ENCODE assay signal across 15 cellular contexts in genomic region chr17:78647030-78647429, GRCh38.
"Had no signal": no experiment of that assay in that cellular context is flagged by ENCODE, and none has a peak within 500 bp of the region (broad histone marks: within the 10 kb centered on the region; RNA-seq: fewer than 3 reads in every experiment).

No MANE protein-coding gene starts in this region.

- H3K27ac Mint-ChIP-seq: type B pancreatic cell had no signal

- H3K36me3 Mint-ChIP-seq: type B pancreatic cell had no signal

- H3K36me3 ChIP-seq: gastroesophageal sphincter, suprapubic skin had no signal

- H3K27ac ChIP-seq: suprapubic skin had no signal

- H3K4me3 Mint-ChIP-seq: type B pancreatic cell had no signal

- H3K9me3 Mint-ChIP-seq: type B pancreatic cell had no signal

- H3K4me3 ChIP-seq: gastroesophageal sphincter, suprapubic skin had no signal

- H3K27me3 ChIP-seq: gastroesophageal sphincter had no signal

- H3K4me1 ChIP-seq: gastroesophageal sphincter, suprapubic skin had no signal

- ATAC-seq: gastroesophageal sphincter, left lobe of liver, SK-N-SH treated with all-trans-retinoic acid at 6 μM for 48 hours had no signal

- H3K9me3 ChIP-seq: suprapubic skin had no signal

- DNase-seq: activated CD4-positive, CD25-positive, alpha-beta regulatory T cell treated with anti-CD3 and anti-CD28 coated beads, Interleukin-2, amount 50 U/mL, for 72 hours; activated effector memory CD4-positive, alpha-beta T cell treated with anti-CD3 and anti-CD28 coated beads, Interleukin-2, amount 50 U/mL, for 16 hours; activated T-cell treated with anti-CD3 and anti-CD28 coated beads, Interleukin-2, amount 50 U/mL, for 1 hour; central memory CD4-positive, alpha-beta T cell; cortex of kidney; effector memory CD4-positive, alpha-beta T cell; islet precursor cell; SHP77; stimulated activated CD4-positive, alpha-beta T cell treated with anti-CD3 and anti-CD28 coated beads, Interleukin-15, amount 100 ng/mL, for 24 hours; stimulated activated CD4-positive, alpha-beta T cell treated with anti-CD3 and anti-CD28 coated beads, Interleukin-4, amount 100 ng/mL, for 24 hours had no signal
